Comparison of ENCODE assay signal across 1 cellular context in the genomic region with DNA sequence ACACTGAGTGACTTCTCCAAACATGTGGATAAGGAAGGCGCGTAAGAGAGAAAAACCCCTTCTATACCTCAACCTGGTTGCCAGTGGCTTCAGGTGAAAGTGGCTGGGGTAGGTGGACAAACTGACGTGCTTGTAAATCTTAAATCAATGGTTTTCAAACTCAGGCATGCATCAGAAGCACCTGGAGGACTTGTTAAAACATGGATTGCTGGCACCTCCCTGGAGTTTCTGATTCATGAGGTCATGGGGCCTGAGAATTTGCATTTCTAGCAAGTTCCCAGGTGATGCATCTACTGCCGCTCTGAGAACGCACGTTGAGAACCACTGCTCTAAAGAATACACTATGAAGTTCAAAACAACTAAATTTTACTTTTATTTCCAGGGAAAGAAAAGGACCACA.
TF ChIP-seq lines count a peak whose summit lies in the region.

No MANE protein-coding gene starts in this region.

TF ChIP-seq in H1, 55 proteins besides CTCF, POLR2A, EP300 and RAD21:
- no peak for TF ChIP-seq YY1 (IDR thresholded peaks at IDR 0.05; ENCODE audit: low read depth, low read length)
- no peak for TF ChIP-seq PHF8 (conservative IDR thresholded peaks at IDR 0.05; ENCODE audit: low read depth, low read length)
- TF ChIP-seq BRCA1 (IDR thresholded peaks at IDR 0.05; ENCODE audit: low read depth, low read length), result no peak
- TF ChIP-seq HDAC2 (IDR thresholded peaks at IDR 0.05; ENCODE audit: borderline replicate concordance in 1 of 2, low read depth in 2 of 2, low read length in 2 of 2), result no peak
- TF ChIP-seq KDM4A (IDR thresholded peaks at IDR 0.05; ENCODE audit: low read depth, low read length, severe bottlenecking), result no peak
- no peak for TF ChIP-seq SIRT6 (IDR thresholded peaks at IDR 0.05; ENCODE audit: low read length)
- TF ChIP-seq, protein P1, sequence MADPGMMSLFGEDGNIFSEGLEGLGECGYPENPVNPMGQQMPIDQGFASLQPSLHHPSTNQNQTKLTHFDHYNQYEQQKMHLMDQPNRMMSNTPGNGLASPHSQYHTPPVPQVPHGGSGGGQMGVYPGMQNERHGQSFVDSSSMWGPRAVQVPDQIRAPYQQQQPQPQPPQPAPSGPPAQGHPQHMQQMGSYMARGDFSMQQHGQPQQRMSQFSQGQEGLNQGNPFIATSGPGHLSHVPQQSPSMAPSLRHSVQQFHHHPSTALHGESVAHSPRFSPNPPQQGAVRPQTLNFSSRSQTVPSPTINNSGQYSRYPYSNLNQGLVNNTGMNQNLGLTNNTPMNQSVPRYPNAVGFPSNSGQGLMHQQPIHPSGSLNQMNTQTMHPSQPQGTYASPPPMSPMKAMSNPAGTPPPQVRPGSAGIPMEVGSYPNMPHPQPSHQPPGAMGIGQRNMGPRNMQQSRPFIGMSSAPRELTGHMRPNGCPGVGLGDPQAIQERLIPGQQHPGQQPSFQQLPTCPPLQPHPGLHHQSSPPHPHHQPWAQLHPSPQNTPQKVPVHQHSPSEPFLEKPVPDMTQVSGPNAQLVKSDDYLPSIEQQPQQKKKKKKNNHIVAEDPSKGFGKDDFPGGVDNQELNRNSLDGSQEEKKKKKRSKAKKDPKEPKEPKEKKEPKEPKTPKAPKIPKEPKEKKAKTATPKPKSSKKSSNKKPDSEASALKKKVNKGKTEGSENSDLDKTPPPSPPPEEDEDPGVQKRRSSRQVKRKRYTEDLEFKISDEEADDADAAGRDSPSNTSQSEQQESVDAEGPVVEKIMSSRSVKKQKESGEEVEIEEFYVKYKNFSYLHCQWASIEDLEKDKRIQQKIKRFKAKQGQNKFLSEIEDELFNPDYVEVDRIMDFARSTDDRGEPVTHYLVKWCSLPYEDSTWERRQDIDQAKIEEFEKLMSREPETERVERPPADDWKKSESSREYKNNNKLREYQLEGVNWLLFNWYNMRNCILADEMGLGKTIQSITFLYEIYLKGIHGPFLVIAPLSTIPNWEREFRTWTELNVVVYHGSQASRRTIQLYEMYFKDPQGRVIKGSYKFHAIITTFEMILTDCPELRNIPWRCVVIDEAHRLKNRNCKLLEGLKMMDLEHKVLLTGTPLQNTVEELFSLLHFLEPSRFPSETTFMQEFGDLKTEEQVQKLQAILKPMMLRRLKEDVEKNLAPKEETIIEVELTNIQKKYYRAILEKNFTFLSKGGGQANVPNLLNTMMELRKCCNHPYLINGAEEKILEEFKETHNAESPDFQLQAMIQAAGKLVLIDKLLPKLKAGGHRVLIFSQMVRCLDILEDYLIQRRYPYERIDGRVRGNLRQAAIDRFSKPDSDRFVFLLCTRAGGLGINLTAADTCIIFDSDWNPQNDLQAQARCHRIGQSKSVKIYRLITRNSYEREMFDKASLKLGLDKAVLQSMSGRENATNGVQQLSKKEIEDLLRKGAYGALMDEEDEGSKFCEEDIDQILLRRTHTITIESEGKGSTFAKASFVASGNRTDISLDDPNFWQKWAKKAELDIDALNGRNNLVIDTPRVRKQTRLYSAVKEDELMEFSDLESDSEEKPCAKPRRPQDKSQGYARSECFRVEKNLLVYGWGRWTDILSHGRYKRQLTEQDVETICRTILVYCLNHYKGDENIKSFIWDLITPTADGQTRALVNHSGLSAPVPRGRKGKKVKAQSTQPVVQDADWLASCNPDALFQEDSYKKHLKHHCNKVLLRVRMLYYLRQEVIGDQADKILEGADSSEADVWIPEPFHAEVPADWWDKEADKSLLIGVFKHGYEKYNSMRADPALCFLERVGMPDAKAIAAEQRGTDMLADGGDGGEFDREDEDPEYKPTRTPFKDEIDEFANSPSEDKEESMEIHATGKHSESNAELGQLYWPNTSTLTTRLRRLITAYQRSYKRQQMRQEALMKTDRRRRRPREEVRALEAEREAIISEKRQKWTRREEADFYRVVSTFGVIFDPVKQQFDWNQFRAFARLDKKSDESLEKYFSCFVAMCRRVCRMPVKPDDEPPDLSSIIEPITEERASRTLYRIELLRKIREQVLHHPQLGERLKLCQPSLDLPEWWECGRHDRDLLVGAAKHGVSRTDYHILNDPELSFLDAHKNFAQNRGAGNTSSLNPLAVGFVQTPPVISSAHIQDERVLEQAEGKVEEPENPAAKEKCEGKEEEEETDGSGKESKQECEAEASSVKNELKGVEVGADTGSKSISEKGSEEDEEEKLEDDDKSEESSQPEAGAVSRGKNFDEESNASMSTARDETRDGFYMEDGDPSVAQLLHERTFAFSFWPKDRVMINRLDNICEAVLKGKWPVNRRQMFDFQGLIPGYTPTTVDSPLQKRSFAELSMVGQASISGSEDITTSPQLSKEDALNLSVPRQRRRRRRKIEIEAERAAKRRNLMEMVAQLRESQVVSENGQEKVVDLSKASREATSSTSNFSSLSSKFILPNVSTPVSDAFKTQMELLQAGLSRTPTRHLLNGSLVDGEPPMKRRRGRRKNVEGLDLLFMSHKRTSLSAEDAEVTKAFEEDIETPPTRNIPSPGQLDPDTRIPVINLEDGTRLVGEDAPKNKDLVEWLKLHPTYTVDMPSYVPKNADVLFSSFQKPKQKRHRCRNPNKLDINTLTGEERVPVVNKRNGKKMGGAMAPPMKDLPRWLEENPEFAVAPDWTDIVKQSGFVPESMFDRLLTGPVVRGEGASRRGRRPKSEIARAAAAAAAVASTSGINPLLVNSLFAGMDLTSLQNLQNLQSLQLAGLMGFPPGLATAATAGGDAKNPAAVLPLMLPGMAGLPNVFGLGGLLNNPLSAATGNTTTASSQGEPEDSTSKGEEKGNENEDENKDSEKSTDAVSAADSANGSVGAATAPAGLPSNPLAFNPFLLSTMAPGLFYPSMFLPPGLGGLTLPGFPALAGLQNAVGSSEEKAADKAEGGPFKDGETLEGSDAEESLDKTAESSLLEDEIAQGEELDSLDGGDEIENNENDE (IDR thresholded peaks at IDR 0.05; ENCODE audit: insufficient replicate concordance, low read length), result no peak
- TF ChIP-seq, protein P2, sequence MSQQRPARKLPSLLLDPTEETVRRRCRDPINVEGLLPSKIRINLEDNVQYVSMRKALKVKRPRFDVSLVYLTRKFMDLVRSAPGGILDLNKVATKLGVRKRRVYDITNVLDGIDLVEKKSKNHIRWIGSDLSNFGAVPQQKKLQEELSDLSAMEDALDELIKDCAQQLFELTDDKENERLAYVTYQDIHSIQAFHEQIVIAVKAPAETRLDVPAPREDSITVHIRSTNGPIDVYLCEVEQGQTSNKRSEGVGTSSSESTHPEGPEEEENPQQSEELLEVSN (IDR thresholded peaks at IDR 0.05), result no peak
- TF ChIP-seq ASH2L (IDR thresholded peaks at IDR 0.05; ENCODE audit: low read length), result no peak
- no peak for TF ChIP-seq SP4 (IDR thresholded peaks at IDR 0.05; ENCODE audit: low read length)
- no peak for TF ChIP-seq TAF1 (IDR thresholded peaks at IDR 0.05; ENCODE audit: low read depth, low read length)
- TF ChIP-seq SUZ12 (IDR thresholded peaks at IDR 0.05; ENCODE audit: low read length), result no peak
- no peak for TF ChIP-seq CBX8 (IDR thresholded peaks at IDR 0.05; ENCODE audit: borderline replicate concordance, low read depth, low read length)
